28 cellular contexts compared by ENCODE assay signal in the genomic region with DNA sequence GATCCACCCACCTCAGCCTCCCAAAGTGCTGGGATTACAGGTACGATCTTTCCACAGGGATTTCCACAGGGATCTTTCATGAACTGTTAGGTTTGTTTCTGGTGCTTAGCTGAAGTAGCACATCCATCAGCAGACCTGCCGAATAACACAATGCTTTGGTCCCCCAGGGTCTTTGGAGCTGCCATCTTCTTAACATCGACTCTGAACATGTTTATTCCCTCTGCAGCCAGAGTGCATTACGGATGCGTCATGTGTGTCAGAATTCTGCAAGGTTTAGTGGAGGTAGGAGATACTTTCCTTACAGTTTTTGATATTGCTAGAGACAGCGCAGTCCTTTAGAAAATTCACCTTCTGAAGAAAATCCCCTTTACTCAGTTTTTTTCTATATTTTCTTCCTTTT. TPM values are rescaled to one million over a fixed set of nuclear protein-coding genes. Genes with fewer than 3 reads are reported as not detected.
"Had no signal": no experiment of that assay in that cellular context is flagged by ENCODE, and none has a peak within 500 bp of the region (broad histone marks: within the 10 kb centered on the region; RNA-seq: fewer than 3 reads in every experiment).

No MANE protein-coding gene starts in this region.

- H3K27ac Mint-ChIP-seq: stimulated activated effector memory CD8-positive, alpha-beta T cell treated with anti-CD3 and anti-CD28 coated beads, Interleukin-12 subunit alpha, Interleukin-12 subunit beta, amount 100 ng/mL, for 72 hours; stimulated activated memory B cell treated with anti-CD40 and anti-IgM and Interleukin-4, amounts not matched to agents 10 μg/mL and 1 μg/mL and 100 μg/mL, for 72 hours; stimulated activated naive B cell treated with anti-CD40 and anti-IgM and Interleukin-4, amounts not matched to agents 10 μg/mL and 1 μg/mL and 100 μg/mL, for 72 hours; stimulated activated naive CD8-positive, alpha-beta T cell treated with anti-CD3 and anti-CD28 coated beads, Interleukin-15, Interleukin-2, amounts not matched to agents 100 ng/mL and 50 ng/mL, for 24 hours; type B pancreatic cell had no signal

- H3K36me3 ChIP-seq: stomach, suprapubic skin, thoracic aorta, thyroid gland, tibial artery, tibial nerve, transverse colon, upper lobe of left lung, upper lobe of right lung, uterus, vagina had no signal

- DNase-seq: stimulated activated CD4-positive, alpha-beta T cell treated with anti-CD3 and anti-CD28 coated beads, Interleukin-2, amount 100 ng/mL, for 48 hours; stimulated activated CD4-positive, alpha-beta T cell treated with anti-CD3 and anti-CD28 coated beads, Interleukin-4, amount 100 ng/mL, for 1 hour; stimulated activated CD4-positive, alpha-beta T cell treated with anti-CD3 and anti-CD28 coated beads, Interleukin-4, amount 100 ng/mL, for 24 hours; stimulated activated CD4-positive, alpha-beta T cell treated with anti-CD3 and anti-CD28 coated beads, Interleukin-4, amount 100 ng/mL, for 4 hours; stimulated activated CD8-positive, alpha-beta memory T cell treated with anti-CD3 and anti-CD28 coated beads, Interleukin-4, amount 100 ng/mL, for 48 hours; stimulated activated naive B cell treated with anti-CD40 and anti-IgM and Interleukin-4, amounts not matched to agents 10 μg/mL and 1 μg/mL and 100 μg/mL, for 72 hours; stimulated activated naive CD4-positive, alpha-beta T cell; stimulated activated naive CD4-positive, alpha-beta T cell treated with Interleukin-2 at 50 U/mL for 16 hours; stimulated activated naive CD8-positive, alpha-beta T cell treated with anti-CD3 and anti-CD28 coated beads, Interleukin-15, amount 100 ng/mL, for 72 hours; stimulated activated naive CD8-positive, alpha-beta T cell treated with anti-CD3 and anti-CD28 coated beads, Interleukin-15, Interleukin-2, amounts not matched to agents 100 U/mL and 50 U/mL, for 24 hours; stomach; substantia nigra; testis; thyroid gland; tibial artery; transverse colon; trophoblast cell; upper lobe of left lung; upper lobe of right lung; uterus had no signal

- H3K36me3 Mint-ChIP-seq: stimulated activated effector memory CD8-positive, alpha-beta T cell treated with anti-CD3 and anti-CD28 coated beads, Interleukin-12 subunit alpha, Interleukin-12 subunit beta, amount 100 ng/mL, for 72 hours; stimulated activated memory B cell treated with anti-CD40 and anti-IgM and Interleukin-4, amounts not matched to agents 10 μg/mL and 1 μg/mL and 100 μg/mL, for 72 hours; stimulated activated naive B cell treated with anti-CD40 and anti-IgM and Interleukin-4, amounts not matched to agents 10 μg/mL and 1 μg/mL and 100 μg/mL, for 72 hours; type B pancreatic cell had no signal

- ATAC-seq: stimulated activated effector memory CD8-positive, alpha-beta T cell treated with anti-CD3 and anti-CD28 coated beads, Interleukin-12 subunit alpha, Interleukin-12 subunit beta, amount 100 ng/mL, for 72 hours; stimulated activated memory B cell treated with anti-CD40 and anti-IgM and Interleukin-4, amounts not matched to agents 10 μg/mL and 1 μg/mL and 100 μg/mL, for 72 hours; stimulated activated naive B cell treated with anti-CD40 and anti-IgM and Interleukin-4, amounts not matched to agents 10 μg/mL and 1 μg/mL and 100 μg/mL, for 72 hours; stimulated activated naive CD8-positive, alpha-beta T cell treated with anti-CD3 and anti-CD28 coated beads, Interleukin-15, amount 100 ng/mL, for 72 hours; stimulated activated naive CD8-positive, alpha-beta T cell treated with anti-CD3 and anti-CD28 coated beads, Interleukin-15, Interleukin-2, amounts not matched to agents 100 U/mL and 50 U/mL, for 24 hours; upper lobe of right lung had no signal

- H3K9me3 ChIP-seq: stomach, suprapubic skin, testis, thoracic aorta, thyroid gland, tibial artery, tibial nerve, transverse colon, upper lobe of left lung, upper lobe of right lung, uterus, vagina had no signal

- H3K27ac ChIP-seq: stomach, suprapubic skin, testis, thoracic aorta, thyroid gland, tibial artery, tibial nerve, transverse colon, upper lobe of left lung, upper lobe of right lung, uterus, vagina had no signal

- H3K4me1 Mint-ChIP-seq: stimulated activated effector memory CD8-positive, alpha-beta T cell treated with anti-CD3 and anti-CD28 coated beads, Interleukin-12 subunit alpha, Interleukin-12 subunit beta, amount 100 ng/mL, for 72 hours; stimulated activated memory B cell treated with anti-CD40 and anti-IgM and Interleukin-4, amounts not matched to agents 10 μg/mL and 1 μg/mL and 100 μg/mL, for 72 hours; stimulated activated naive B cell treated with anti-CD40 and anti-IgM and Interleukin-4, amounts not matched to agents 10 μg/mL and 1 μg/mL and 100 μg/mL, for 72 hours; stimulated activated naive CD8-positive, alpha-beta T cell treated with anti-CD3 and anti-CD28 coated beads, Interleukin-15, amount 100 ng/mL, for 72 hours had no signal

- H3K4me3 Mint-ChIP-seq: stimulated activated effector memory CD8-positive, alpha-beta T cell treated with anti-CD3 and anti-CD28 coated beads, Interleukin-12 subunit alpha, Interleukin-12 subunit beta, amount 100 ng/mL, for 72 hours; stimulated activated memory B cell treated with anti-CD40 and anti-IgM and Interleukin-4, amounts not matched to agents 10 μg/mL and 1 μg/mL and 100 μg/mL, for 72 hours; stimulated activated naive B cell treated with anti-CD40 and anti-IgM and Interleukin-4, amounts not matched to agents 10 μg/mL and 1 μg/mL and 100 μg/mL, for 72 hours; stimulated activated naive CD8-positive, alpha-beta T cell treated with anti-CD3 and anti-CD28 coated beads, Interleukin-15, amount 100 ng/mL, for 72 hours; stimulated activated naive CD8-positive, alpha-beta T cell treated with anti-CD3 and anti-CD28 coated beads, Interleukin-15, Interleukin-2, amounts not matched to agents 100 ng/mL and 50 ng/mL, for 24 hours; type B pancreatic cell had no signal

- H3K9me3 Mint-ChIP-seq: stimulated activated effector memory CD8-positive, alpha-beta T cell treated with anti-CD3 and anti-CD28 coated beads, Interleukin-12 subunit alpha, Interleukin-12 subunit beta, amount 100 ng/mL, for 72 hours; stimulated activated memory B cell treated with anti-CD40 and anti-IgM and Interleukin-4, amounts not matched to agents 10 μg/mL and 1 μg/mL and 100 μg/mL, for 72 hours; stimulated activated naive B cell treated with anti-CD40 and anti-IgM and Interleukin-4, amounts not matched to agents 10 μg/mL and 1 μg/mL and 100 μg/mL, for 72 hours; stimulated activated naive CD8-positive, alpha-beta T cell treated with anti-CD3 and anti-CD28 coated beads, Interleukin-15, amount 100 ng/mL, for 72 hours; stimulated activated naive CD8-positive, alpha-beta T cell treated with anti-CD3 and anti-CD28 coated beads, Interleukin-15, Interleukin-2, amounts not matched to agents 100 ng/mL and 50 ng/mL, for 24 hours; type B pancreatic cell had no signal

- H3K4me1 ChIP-seq: stomach, suprapubic skin, testis, thyroid gland, tibial artery, tibial nerve, upper lobe of left lung, upper lobe of right lung, uterus, vagina had no signal

- H3K27me3 ChIP-seq: stomach, suprapubic skin, testis, thyroid gland, tibial artery, tibial nerve, transverse colon, upper lobe of left lung, upper lobe of right lung, uterus, vagina had no signal

- H3K4me3 ChIP-seq: stomach, suprapubic skin, testis, thoracic aorta, thyroid gland, tibial artery, tibial nerve, transverse colon, upper lobe of left lung, upper lobe of right lung, uterus, vagina had no signal

- H3K27me3 Mint-ChIP-seq: stimulated activated memory B cell treated with anti-CD40 and anti-IgM and Interleukin-4, amounts not matched to agents 10 μg/mL and 1 μg/mL and 100 μg/mL, for 72 hours; type B pancreatic cell had no signal

RNA-seq across cellular contexts. Expression of a gene that starts 36.3 kb away (rescaled TPM):
- total RNA-seq: thoracic aorta, thyroid gland, tibial nerve, vagina had no signal
- polyA plus RNA-seq: stomach had no signal
